ENCODE assay signal across 1 cellular context in genomic region chr3:48435774-48436476, GRCh38.
TF ChIP-seq lines count a peak whose summit lies in the region.

No MANE protein-coding gene starts in this region.

TF ChIP-seq in HepG2, 621 proteins besides CTCF, POLR2A, EP300 and RAD21 (continued from another document and continues in another):
- TF ChIP-seq YEATS4 (CRISPR knock-in tag; IDR thresholded peaks at IDR 0.05; ENCODE audit: borderline replicate concordance) (0 out of 2 replicates have a peak, but pooled peaks have one; percentile 31), HDAC2 (CRISPR knock-in tag; IDR thresholded peaks at IDR 0.05) (peak; percentile 60; the same call in 1 of the 2 replicates), ZKSCAN8 (CRISPR knock-in tag; IDR thresholded peaks at IDR 0.05; ENCODE audit: borderline replicate concordance) (peak; percentile 40; the same call in 1 of the 2 replicates), MAF1 (CRISPR knock-in tag; IDR thresholded peaks at IDR 0.05; ENCODE audit: borderline replicate concordance) (no peak), AGO2 (optimal IDR thresholded peaks at IDR 0.05; ENCODE audit: low read depth, low read length) (no peak), HOXA3 (CRISPR knock-in tag; IDR thresholded peaks at IDR 0.05) (peak; percentile 54; the same call in 1 of the 2 replicates), PHF8 (CRISPR knock-in tag; IDR thresholded peaks at IDR 0.05) (peak; percentile 42; the same call in 1 of the 2 replicates), HMGXB3 (CRISPR knock-in tag; IDR thresholded peaks at IDR 0.05; ENCODE audit: borderline replicate concordance) (0 out of 2 replicates have a peak, but pooled peaks have one; percentile 70), ZNF124 (CRISPR knock-in tag; IDR thresholded peaks at IDR 0.05) (0 out of 2 replicates have a peak, but pooled peaks have one; percentile 47), CBFB (CRISPR knock-in tag; IDR thresholded peaks at IDR 0.05) (0 out of 2 replicates have a peak, but pooled peaks have one; percentile 52), SIN3B (IDR thresholded peaks at IDR 0.05; ENCODE audit: low read length) (peak; percentile 25; the same call in 1 of the 2 replicates), SALL1 (CRISPR knock-in tag; IDR thresholded peaks at IDR 0.05) (peak; percentile 57), ZNF329 (CRISPR knock-in tag; IDR thresholded peaks at IDR 0.05; ENCODE audit: low read depth) (no peak), IRF9 (CRISPR knock-in tag; IDR thresholded peaks at IDR 0.05; ENCODE audit: borderline replicate concordance) (peak; percentile 40; the same call in 1 of the 2 replicates), SNAPC2 (CRISPR knock-in tag; IDR thresholded peaks at IDR 0.05) (no peak), ZBTB20 (CRISPR knock-in tag; IDR thresholded peaks at IDR 0.05; ENCODE audit: borderline replicate concordance, low read depth) (0 out of 2 replicates have a peak, but pooled peaks have one; percentile 27), ZFP36L2 (CRISPR knock-in tag; IDR thresholded peaks at IDR 0.05) (0 out of 2 replicates have a peak, but pooled peaks have one; percentile 65), HOMEZ (CRISPR knock-in tag; IDR thresholded peaks at IDR 0.05; ENCODE audit: low read depth) (0 out of 2 replicates have a peak, but pooled peaks have one; percentile 37), IRF2 (CRISPR knock-in tag; IDR thresholded peaks at IDR 0.05) (peak; percentile 83), KLF13 (CRISPR knock-in tag; IDR thresholded peaks at IDR 0.05) (no peak), ZNF10 (CRISPR knock-in tag; IDR thresholded peaks at IDR 0.05; ENCODE audit: borderline replicate concordance, low read depth) (no peak), BRF2 (CRISPR knock-in tag; IDR thresholded peaks at IDR 0.05) (no peak), TBL1XR1 (IDR thresholded peaks at IDR 0.05; ENCODE audit: borderline replicate concordance, low read length, partially characterized antibody) (no peak), GMEB1 (CRISPR knock-in tag; IDR thresholded peaks at IDR 0.05; ENCODE audit: borderline replicate concordance) (no peak; the same call in 1 of the 2 replicates), THAP11 (CRISPR knock-in tag; IDR thresholded peaks at IDR 0.05) (peak; percentile 63; the same call in 1 of the 2 replicates), FOXP4 (CRISPR knock-in tag; IDR thresholded peaks at IDR 0.05) (peak; percentile 17; the same call in 1 of the 2 replicates), ZNF574 (CRISPR knock-in tag; IDR thresholded peaks at IDR 0.05) (peak; percentile 74), ZNF235 (CRISPR knock-in tag; IDR thresholded peaks at IDR 0.05; ENCODE audit: borderline replicate concordance) (no peak), GATAD2A (CRISPR knock-in tag; IDR thresholded peaks at IDR 0.05) (peak; percentile 71), SOX5 (CRISPR knock-in tag; IDR thresholded peaks at IDR 0.05; ENCODE audit: borderline replicate concordance) (peak; percentile 47; the same call in 1 of the 2 replicates), ZNF580 (CRISPR knock-in tag; IDR thresholded peaks at IDR 0.05; ENCODE audit: borderline replicate concordance, low read depth) (peak; percentile 73; the same call in 1 of the 2 replicates), ZNF335 (CRISPR knock-in tag; IDR thresholded peaks at IDR 0.05) (peak; percentile 95), GATAD1 (CRISPR knock-in tag; IDR thresholded peaks at IDR 0.05) (peak; percentile 75), ZNF383 (CRISPR knock-in tag; IDR thresholded peaks at IDR 0.05; ENCODE audit: borderline replicate concordance) (peak; percentile 50; the same call in 1 of the 2 replicates), RXRA (CRISPR knock-in tag; IDR thresholded peaks at IDR 0.05) (peak; percentile 27; the same call in 1 of the 2 replicates), ZNF205 (CRISPR knock-in tag; IDR thresholded peaks at IDR 0.05) (peak; percentile 57; the same call in 1 of the 2 replicates), ZNF20 (CRISPR knock-in tag; IDR thresholded peaks at IDR 0.05) (no peak), ARID5B (CRISPR knock-in tag; IDR thresholded peaks at IDR 0.05) (0 out of 2 replicates have a peak, but pooled peaks have one; percentile 33), KDM3A (CRISPR knock-in tag; IDR thresholded peaks at IDR 0.05; ENCODE audit: low read depth) (peak; percentile 65; the same call in 1 of the 2 replicates), ZNF788 (CRISPR knock-in tag; IDR thresholded peaks at IDR 0.05; ENCODE audit: borderline replicate concordance) (peak; percentile 54; the same call in 1 of the 2 replicates)
